In the genomic region with DNA sequence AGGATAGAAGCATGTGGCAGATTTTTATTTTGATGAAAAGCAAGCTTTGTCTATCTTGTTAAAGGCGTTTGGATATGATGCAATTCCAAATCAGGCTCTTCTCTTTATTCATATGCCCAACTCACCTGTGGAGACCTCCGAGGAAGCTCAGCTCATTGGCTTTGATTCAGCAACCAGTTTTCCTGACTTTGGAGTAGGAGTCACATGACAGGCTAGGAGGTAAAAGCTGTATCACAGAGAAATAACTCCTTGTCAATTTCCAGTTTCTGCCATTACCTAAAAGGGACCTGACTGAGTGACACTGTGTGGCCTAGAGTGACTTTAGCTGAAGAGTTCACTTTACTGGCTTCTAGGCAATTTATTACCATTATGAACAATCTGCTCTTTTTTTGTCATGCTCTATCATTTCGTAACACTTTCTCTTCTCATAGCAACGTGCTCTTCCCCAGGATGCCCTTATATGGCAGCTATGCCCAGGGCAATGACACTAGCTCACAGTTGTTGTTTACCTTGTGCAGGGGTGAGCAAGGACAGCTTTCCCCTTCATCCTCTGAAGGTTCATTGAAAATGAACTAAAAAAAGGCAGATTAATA, we compare ENCODE assay signal across 12 cellular contexts.
DNase-seq lines count a peak whose midpoint lies in the region; ATAC-seq and TF ChIP-seq lines count a peak whose summit lies in the region.
"Had no signal": no experiment of that assay in that cellular context is flagged by ENCODE, and none has a peak within 500 bp of the region (broad histone marks: within the 10 kb centered on the region; RNA-seq: fewer than 3 reads in every experiment).

No MANE protein-coding gene starts in this region.

- H3K9me3 ChIP-seq in testis: no peaks in the 10 kb centered on the region

- H3K27ac Mint-ChIP-seq in T-helper 2 cell treated with Interferon-gamma antibody and Interleukin-4, amounts not matched to agents 5 μg/mL and 100 μg/mL, for 36 hours: no peak overlapping the region
- H3K27ac Mint-ChIP-seq: activated CD4-positive, alpha-beta T cell treated with anti-CD3 and anti-CD28 coated beads, Interleukin-2, amount 10 ng/mL, durations not matched to agents 7 days and 5 days; CD4-positive, CD25-positive, alpha-beta regulatory T cell had no signal

- H3K4me3 ChIP-seq in fibroblast of villous mesenchyme (ENCODE audit: low read depth, low read length) (no peak overlapping the region), testis (no peak overlapping the region)

- H3K27me3 ChIP-seq in testis: no peaks in the 10 kb centered on the region

- H3K36me3 Mint-ChIP-seq in T-helper 2 cell treated with Interferon-gamma antibody and Interleukin-4, amounts not matched to agents 5 μg/mL and 100 μg/mL, for 36 hours (ENCODE audit: low read depth): no peaks in the 10 kb centered on the region
- H3K36me3 Mint-ChIP-seq: CD4-positive, CD25-positive, alpha-beta regulatory T cell had no signal

- H3K36me3 ChIP-seq in testis (ENCODE audit: low read depth, missing control alignments): no peaks in the 10 kb centered on the region

- no peaks in the 10 kb centered on the region for H3K27me3 Mint-ChIP-seq in T-helper 2 cell treated with Interferon-gamma antibody and Interleukin-4, amounts not matched to agents 5 μg/mL and 100 μg/mL, for 36 hours (ENCODE audit: low read depth)
- H3K27me3 Mint-ChIP-seq: activated CD4-positive, alpha-beta T cell treated with anti-CD3 and anti-CD28 coated beads, Interleukin-2, amount 10 ng/mL, durations not matched to agents 7 days and 5 days had no signal

- H3K4me1 Mint-ChIP-seq in T-helper 2 cell treated with Interferon-gamma antibody and Interleukin-4, amounts not matched to agents 5 μg/mL and 100 μg/mL, for 36 hours (ENCODE audit: low read depth): peaks cover 4% of the 10 kb centered on the region
- H3K4me1 Mint-ChIP-seq: activated CD4-positive, alpha-beta T cell treated with anti-CD3 and anti-CD28 coated beads, Interleukin-2, amount 10 ng/mL, durations not matched to agents 7 days and 5 days; CD4-positive, CD25-positive, alpha-beta regulatory T cell had no signal

- TF ChIP-seq POLR2A in testis (IDR thresholded peaks at IDR 0.05): no peak

- ATAC-seq in GM19463 (IDR thresholded peaks at IDR 0.05; ENCODE audit: unreplicated experiment): peak; percentile 94

- no peak overlapping the region for H3K27ac ChIP-seq in testis

- intact Hi-C loops in posterior vena cava (cut with DNase I): no loop called here
- intact Hi-C loops in testis (cut with DNase I; ENCODE audit: low total_unique reads): no loop called here

- H3K4me1 ChIP-seq in testis: no peaks in the 10 kb centered on the region

- no peaks in the 10 kb centered on the region for H3K9me3 Mint-ChIP-seq in T-helper 2 cell treated with Interferon-gamma antibody and Interleukin-4, amounts not matched to agents 5 μg/mL and 100 μg/mL, for 36 hours

- DNase-seq in DMS53 (lab: John Stamatoyannopoulos, UW): peak; percentile 69
- DNase-seq in NCI-H2029 (lab: John Stamatoyannopoulos, UW): peak; percentile 83
- DNase-seq in fibroblast of villous mesenchyme (ENCODE audit: low read depth): peak; percentile 2
- DNase-seq in T-helper 2 cell treated with Interferon-gamma antibody and Interleukin-4, amounts not matched to agents 5 μg/mL and 100 μg/mL, for 36 hours (ENCODE audit: low spot score): no peak
- DNase-seq in superior temporal gyrus (ENCODE audit: extremely low spot score): no peak
- no peak for DNase-seq in posterior vena cava (ENCODE audit: low spot score)
- no peak for DNase-seq in testis
- DNase-seq: activated CD4-positive, alpha-beta T cell treated with anti-CD3 and anti-CD28 coated beads, Interleukin-2, amount 10 ng/mL, durations not matched to agents 7 days and 5 days; activated naive CD4-positive, alpha-beta T cell treated with anti-CD3 and anti-CD28 coated beads, Interleukin-2, amount 50 U/mL, for 16 hours; CD4-positive, CD25-positive, alpha-beta regulatory T cell; NCI-H1048 had no signal

- WGBS in testis, 2 donors: 72 to 77% methylated on average over 4 of the region's 4 CpGs

- no peak for TF ChIP-seq CTCF in fibroblast of villous mesenchyme (IDR thresholded peaks at IDR 0.05; ENCODE audit: insufficient read depth, low read depth, low read length)
- no peak for TF ChIP-seq CTCF in testis (IDR thresholded peaks at IDR 0.05)

- no peak overlapping the region for H3K4me3 Mint-ChIP-seq in T-helper 2 cell treated with Interferon-gamma antibody and Interleukin-4, amounts not matched to agents 5 μg/mL and 100 μg/mL, for 36 hours
- H3K4me3 Mint-ChIP-seq: activated CD4-positive, alpha-beta T cell treated with anti-CD3 and anti-CD28 coated beads, Interleukin-2, amount 10 ng/mL, durations not matched to agents 7 days and 5 days; CD4-positive, CD25-positive, alpha-beta regulatory T cell had no signal

Comparison
In these comparisons a context has a peak if more than half of its experiments do, and no peak if none do; other contexts are left out.
1. DNase-seq: peak in DMS53 (single experiment), NCI-H2029 (single experiment) and fibroblast of villous mesenchyme (single experiment); none in T-helper 2 cell treated with Interferon-gamma antibody and Interleukin-4, amounts not matched to agents 5 μg/mL and 100 μg/mL, for 36 hours (single experiment), superior temporal gyrus (single experiment), posterior vena cava (single experiment) and testis (single experiment).